In the genomic region with DNA sequence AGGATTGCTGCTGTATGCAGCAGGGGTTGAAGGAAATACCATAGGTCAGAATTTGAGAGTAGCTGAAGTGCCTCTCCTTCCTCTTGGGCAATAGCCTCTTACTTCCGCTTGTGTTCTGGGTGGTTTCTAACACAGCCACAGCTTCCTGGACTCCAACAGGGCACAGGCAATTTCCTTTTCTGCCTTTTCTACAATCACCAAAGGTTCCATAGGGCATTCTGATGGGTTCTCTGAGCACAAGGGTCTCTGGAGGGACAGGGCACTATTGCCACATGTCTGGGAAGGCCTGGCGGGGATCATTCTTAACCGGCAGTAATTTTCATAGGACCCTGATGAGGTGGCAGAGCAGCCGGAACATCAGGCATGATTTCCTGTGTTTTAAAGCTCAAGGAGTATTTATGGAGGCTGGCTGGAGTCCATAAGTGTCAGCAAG, we compare ENCODE assay signal across 10 cellular contexts. TPM values are rescaled to one million over a fixed set of nuclear protein-coding genes. Genes with fewer than 3 reads are reported as not detected.
DNase-seq lines count a peak whose midpoint lies in the region; ATAC-seq and TF ChIP-seq lines count a peak whose summit lies in the region.
"Had no signal": no experiment of that assay in that cellular context is flagged by ENCODE, and none has a peak within 500 bp of the region (broad histone marks: within the 10 kb centered on the region; RNA-seq: fewer than 3 reads in every experiment).

No MANE protein-coding gene starts in this region.

- DNase-seq in activated CD4-positive, CD25-positive, alpha-beta regulatory T cell treated with anti-CD3 and anti-CD28 coated beads, Interleukin-2, amount 50 U/mL, for 72 hours: no peak
- DNase-seq in SIG-M5 treated with dmso at 0.1 percent for 504 hours (lab: John Stamatoyannopoulos, UW; ENCODE audit: unreplicated experiment): peak; percentile 96
- peak; percentile 36 to 42 (median 42) for DNase-seq in effector memory CD8-positive, alpha-beta T cell
- no peak for DNase-seq in osteocyte (ENCODE audit: extremely low spot score, unreplicated experiment)
- DNase-seq in SW480 (ENCODE audit: low spot score): no peak

- peak; percentile 73 to 87 for ATAC-seq in activated CD4-positive, CD25-positive, alpha-beta regulatory T cell treated with anti-CD3 and anti-CD28 coated beads, Interleukin-2, amount 50 U/mL, for 24 hours
- ATAC-seq in effector memory CD8-positive, alpha-beta T cell (replicated peaks): peak; percentile 98
- ATAC-seq in GM21447 (IDR thresholded peaks at IDR 0.05; ENCODE audit: unreplicated experiment) (no peak), GM18858 (IDR thresholded peaks at IDR 0.05; ENCODE audit: unreplicated experiment) (no peak)

- H3K27ac Mint-ChIP-seq in effector memory CD8-positive, alpha-beta T cell: peak overlapping the region; percentile 80 to 82
- peak overlapping the region; percentile 1 for H3K27ac Mint-ChIP-seq in osteocyte (ENCODE audit: unreplicated experiment)

- no peaks in the 10 kb centered on the region for H3K27me3 Mint-ChIP-seq in effector memory CD8-positive, alpha-beta T cell
- H3K27me3 Mint-ChIP-seq in osteocyte (ENCODE audit: unreplicated experiment): peaks cover under 1% of the 10 kb centered on the region

- TF ChIP-seq CTCF in osteocyte (IDR thresholded peaks at IDR 0.05): no peak

- no peaks in the 10 kb centered on the region for H3K9me3 Mint-ChIP-seq in effector memory CD8-positive, alpha-beta T cell
- no peaks in the 10 kb centered on the region for H3K9me3 Mint-ChIP-seq in osteocyte (ENCODE audit: unreplicated experiment)
- H3K9me3 Mint-ChIP-seq: neural crest cell had no signal

- H3K4me3 Mint-ChIP-seq in effector memory CD8-positive, alpha-beta T cell: peak overlapping the region; percentile 84 to 91
- H3K4me3 Mint-ChIP-seq in osteocyte (ENCODE audit: unreplicated experiment): no peak overlapping the region
- H3K4me3 Mint-ChIP-seq: neural crest cell had no signal

- H3K4me1 Mint-ChIP-seq in effector memory CD8-positive, alpha-beta T cell (ENCODE audit: low read depth in 2 of 2): peaks cover 24 to 25% of the 10 kb centered on the region in 2 donors
- peaks cover 12% of the 10 kb centered on the region for H3K4me1 Mint-ChIP-seq in osteocyte (ENCODE audit: unreplicated experiment)

- peaks cover 3% of the 10 kb centered on the region for H3K36me3 Mint-ChIP-seq in effector memory CD8-positive, alpha-beta T cell (ENCODE audit: insufficient read depth)
- no peaks in the 10 kb centered on the region for H3K36me3 Mint-ChIP-seq in osteocyte (ENCODE audit: unreplicated experiment)

RNA-seq across cellular contexts. Expression of a gene that starts 5.5 kb away (rescaled TPM):
- total RNA-seq in osteocyte: 25.4 and 30.4 TPM in 2 replicates

RNA-seq across cellular contexts. Expression of a gene that starts 31.5 kb away (rescaled TPM):
- total RNA-seq in osteocyte: not detected in 2 replicates
- total RNA-seq: neural crest cell; T-helper 2 cell treated with Interferon-gamma antibody and Interleukin-4, amounts not matched to agents 100 ng/mL and 5 ng/mL, for 36 hours had no signal

RNA-seq across cellular contexts. Expression of a gene that starts 38.9 kb away (rescaled TPM):
- total RNA-seq in osteocyte: 0.10 and 0.21 TPM in 2 replicates

RNA-seq across cellular contexts. Expression of a gene that starts 49.5 kb away (rescaled TPM):
- total RNA-seq in osteocyte: 48.0 and 50.1 TPM in 2 replicates

Comparison
In these comparisons a context has a peak if more than half of its experiments do, and no peak if none do; other contexts are left out.
1. ATAC-seq: peak in activated CD4-positive, CD25-positive, alpha-beta regulatory T cell treated with anti-CD3 and anti-CD28 coated beads, Interleukin-2, amount 50 U/mL, for 24 hours (2 of 2) and effector memory CD8-positive, alpha-beta T cell (single experiment); none in GM21447 (single experiment) and GM18858 (single experiment).
2. DNase-seq: peak in SIG-M5 treated with dmso at 0.1 percent for 504 hours (single experiment) and effector memory CD8-positive, alpha-beta T cell (3 of 3); none in activated CD4-positive, CD25-positive, alpha-beta regulatory T cell treated with anti-CD3 and anti-CD28 coated beads, Interleukin-2, amount 50 U/mL, for 72 hours (single experiment), osteocyte (single experiment) and SW480 (single experiment).